In genomic region chr1:115559987-115560386, GRCh38 we compare ENCODE assay signal across 31 cellular contexts.
"Had no signal": no experiment of that assay in that cellular context is flagged by ENCODE, and none has a peak within 500 bp of the region (broad histone marks: within the 10 kb centered on the region; RNA-seq: fewer than 3 reads in every experiment).

No MANE protein-coding gene starts in this region.

- H3K27ac ChIP-seq: left lung, lower lobe of right lung, pancreas, prostate gland, sigmoid colon, spleen, suprapubic skin, thoracic aorta, tibial nerve, uterus had no signal

- H3K9me3 Mint-ChIP-seq: type B pancreatic cell had no signal

- H3K36me3 Mint-ChIP-seq: immature natural killer cell; mesothelial cell of epicardium; naive thymus-derived CD4-positive, alpha-beta T cell; stimulated activated effector memory CD8-positive, alpha-beta T cell treated with anti-CD3 and anti-CD28 coated beads, Interleukin-12 subunit alpha, Interleukin-12 subunit beta, amount 100 ng/mL, for 72 hours; type B pancreatic cell had no signal

- FAIRE-seq: islet of Langerhans, kidney, pancreas, small intestine had no signal

- H3K27me3 ChIP-seq: tibial nerve had no signal

- H3K4me3 Mint-ChIP-seq: immature natural killer cell; mesothelial cell of epicardium; naive thymus-derived CD4-positive, alpha-beta T cell; natural killer cell treated with Interleukin-12 subunit alpha and Interleukin-12 subunit beta and Interleukin-15 and Interleukin-18, amount 100 ng/mL, for 72 hours; stimulated activated effector memory CD8-positive, alpha-beta T cell treated with anti-CD3 and anti-CD28 coated beads, Interleukin-12 subunit alpha, Interleukin-12 subunit beta, amount 100 ng/mL, for 72 hours; stimulated activated naive CD8-positive, alpha-beta T cell treated with anti-CD3 and anti-CD28 coated beads, Interleukin-15, Interleukin-2, amounts not matched to agents 100 ng/mL and 50 ng/mL, for 24 hours; type B pancreatic cell had no signal

- H3K36me3 ChIP-seq: left lung, lower lobe of right lung, pancreas, prostate gland, sigmoid colon, spleen, suprapubic skin, thoracic aorta, tibial nerve, uterus had no signal

- ATAC-seq: left colon; left lung; lower lobe of right lung; mucosa of descending colon; naive thymus-derived CD4-positive, alpha-beta T cell; natural killer cell treated with Interleukin-12 subunit alpha and Interleukin-12 subunit beta and Interleukin-15 and Interleukin-18, amount 100 ng/mL, for 72 hours; pancreas; right cardiac atrium; stimulated activated effector memory CD8-positive, alpha-beta T cell treated with anti-CD3 and anti-CD28 coated beads, Interleukin-12 subunit alpha, Interleukin-12 subunit beta, amount 100 ng/mL, for 72 hours had no signal

- H3K9me3 ChIP-seq: left lung, lower lobe of right lung, mucosa of descending colon, pancreas, prostate gland, sigmoid colon, suprapubic skin, thoracic aorta, tibial nerve, uterus had no signal

- H3K4me1 Mint-ChIP-seq: immature natural killer cell; naive thymus-derived CD4-positive, alpha-beta T cell; stimulated activated effector memory CD8-positive, alpha-beta T cell treated with anti-CD3 and anti-CD28 coated beads, Interleukin-12 subunit alpha, Interleukin-12 subunit beta, amount 100 ng/mL, for 72 hours had no signal

- H3K27ac Mint-ChIP-seq: immature natural killer cell; mesothelial cell of epicardium; naive thymus-derived CD4-positive, alpha-beta T cell; natural killer cell treated with Interleukin-12 subunit alpha and Interleukin-12 subunit beta and Interleukin-15 and Interleukin-18, amount 100 ng/mL, for 72 hours; stimulated activated effector memory CD8-positive, alpha-beta T cell treated with anti-CD3 and anti-CD28 coated beads, Interleukin-12 subunit alpha, Interleukin-12 subunit beta, amount 100 ng/mL, for 72 hours; stimulated activated naive CD8-positive, alpha-beta T cell treated with anti-CD3 and anti-CD28 coated beads, Interleukin-15, Interleukin-2, amounts not matched to agents 100 ng/mL and 50 ng/mL, for 24 hours; type B pancreatic cell had no signal

- H3K4me1 ChIP-seq: left lung, lower lobe of right lung, pancreas, prostate gland, sigmoid colon, spleen, suprapubic skin, uterus had no signal

- DNase-seq: hypothalamus; immature natural killer cell; kidney; left colon; left lung; lower lobe of right lung; mammary epithelial cell; mesenchymal stem cell; mucosa of descending colon; naive thymus-derived CD4-positive, alpha-beta T cell; nucleus accumbens; pancreas; posterior cingulate gyrus; retina; right cardiac atrium; sigmoid colon; small intestine; spleen; stimulated activated CD4-positive, alpha-beta T cell treated with anti-CD3 and anti-CD28 coated beads, Interleukin-4, amount 100 ng/mL, for 24 hours; stimulated activated naive CD4-positive, alpha-beta T cell; uterus had no signal

- H3K4me3 ChIP-seq: left lung, lower lobe of right lung, mucosa of descending colon, pancreas, prostate gland, sigmoid colon, spleen, suprapubic skin, thoracic aorta, tibial nerve, uterus had no signal
